ENCODE assay signal across 37 cellular contexts in the genomic region with DNA sequence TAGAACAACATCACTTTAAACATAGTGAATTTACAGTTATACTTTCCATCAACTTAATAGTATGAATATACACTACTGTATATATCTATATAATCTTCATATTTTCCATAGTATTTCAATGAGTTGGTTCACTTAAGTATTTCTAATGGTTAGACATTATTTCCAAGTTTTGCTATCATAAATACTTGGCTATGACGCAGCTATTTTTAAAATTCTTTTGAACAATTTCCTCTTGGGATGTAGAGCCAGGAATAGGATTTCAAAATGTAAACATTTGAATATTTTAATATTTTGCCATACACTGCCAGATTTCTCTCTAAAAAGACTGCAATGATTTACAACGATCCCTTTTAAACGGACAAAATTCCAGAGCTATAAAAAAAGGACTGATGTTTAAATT.
"Had no signal": no experiment of that assay in that cellular context is flagged by ENCODE, and none has a peak within 500 bp of the region (broad histone marks: within the 10 kb centered on the region; RNA-seq: fewer than 3 reads in every experiment).

No MANE protein-coding gene starts in this region.

- H3K4me1 Mint-ChIP-seq: activated B cell treated with CpG ODN at 0.5 μM for 24 hours; activated CD4-positive, alpha-beta T cell treated with anti-CD3 and anti-CD28 coated beads, Interleukin-2, amount 10 ng/mL, durations not matched to agents 24 days and 14 days; activated T-helper 17 cell treated with anti-CD3 and anti-CD28 coated beads, Interleukin-2, amount 50 U/mL, for 72 hours; central memory CD8-positive, alpha-beta T cell had no signal

- H3K4me3 Mint-ChIP-seq: activated B cell treated with CpG ODN at 0.5 μM for 24 hours; activated CD4-positive, alpha-beta memory T cell treated with anti-CD3 and anti-CD28 coated beads for 36 hours; activated CD4-positive, alpha-beta T cell treated with anti-CD3 and anti-CD28 coated beads, Interleukin-2, amount 10 ng/mL, durations not matched to agents 24 days and 14 days; activated CD8-positive, alpha-beta T cell treated with anti-CD3 and anti-CD28 coated beads for 36 hours; activated naive CD4-positive, alpha-beta T cell treated with anti-CD3 and anti-CD28 coated beads for 36 hours; activated naive CD8-positive, alpha-beta T cell treated with anti-CD3 and anti-CD28 coated beads for 36 hours; activated T-cell treated with anti-CD3 and anti-CD28 coated beads, Interleukin-2, amount 50 U/mL, for 4 hours; activated T-cell treated with anti-CD3 and anti-CD28 coated beads, Interleukin-2, amount 50 U/mL, for 72 hours; activated T-helper 1 cell treated with anti-CD3 and anti-CD28 coated beads, Interleukin-12 subunit alpha, Interleukin-12 subunit beta, Interleukin-2, Interleukin-4 antibody, amounts not matched to agents 30 ng/mL and 10 ng/mL and 1 ng/mL, durations not matched to agents 14 hours and 24 hours and 36 hours; activated T-helper 17 cell treated with anti-CD3 and anti-CD28 coated beads, Interleukin-2, amount 50 U/mL, for 72 hours; brain; central memory CD8-positive, alpha-beta T cell; T-helper 1 cell treated with Interleukin-12 subunit alpha and Interleukin-12 subunit beta and Interleukin-4 antibody, amounts not matched to agents 30 μg/mL and 1 μg/mL, for 36 hours; T-helper 2 cell treated with Interferon-gamma antibody and Interleukin-4, amounts not matched to agents 5 μg/mL and 100 μg/mL, for 36 hours had no signal

- FAIRE-seq: bronchial epithelial cell had no signal

- H3K27me3 Mint-ChIP-seq: activated B cell treated with CpG ODN at 0.5 μM for 24 hours; activated CD4-positive, alpha-beta memory T cell treated with anti-CD3 and anti-CD28 coated beads for 36 hours; activated CD4-positive, alpha-beta T cell treated with anti-CD3 and anti-CD28 coated beads, Interleukin-2, amount 10 ng/mL, durations not matched to agents 24 days and 14 days; activated CD8-positive, alpha-beta T cell treated with anti-CD3 and anti-CD28 coated beads for 36 hours; activated naive CD8-positive, alpha-beta T cell treated with anti-CD3 and anti-CD28 coated beads for 36 hours; activated T-helper 17 cell treated with anti-CD3 and anti-CD28 coated beads, Interleukin-2, amount 50 U/mL, for 72 hours; brain; central memory CD8-positive, alpha-beta T cell had no signal

- H3K27ac Mint-ChIP-seq: activated B cell treated with CpG ODN at 0.5 μM for 24 hours; activated CD4-positive, alpha-beta memory T cell treated with anti-CD3 and anti-CD28 coated beads for 36 hours; activated CD4-positive, alpha-beta T cell treated with anti-CD3 and anti-CD28 coated beads, Interleukin-2, amount 10 ng/mL, durations not matched to agents 24 days and 14 days; activated CD8-positive, alpha-beta T cell treated with anti-CD3 and anti-CD28 coated beads for 36 hours; activated naive CD4-positive, alpha-beta T cell treated with anti-CD3 and anti-CD28 coated beads for 36 hours; activated naive CD4-positive, alpha-beta T cell treated with anti-CD3 and anti-CD28 coated beads, Interleukin-2, amount 50 U/mL, for 72 hours; activated naive CD8-positive, alpha-beta T cell treated with anti-CD3 and anti-CD28 coated beads for 36 hours; activated T-cell treated with anti-CD3 and anti-CD28 coated beads, Interleukin-2, amount 50 U/mL, for 72 hours; activated T-helper 1 cell treated with anti-CD3 and anti-CD28 coated beads, Interleukin-12 subunit alpha, Interleukin-12 subunit beta, Interleukin-2, Interleukin-4 antibody, amounts not matched to agents 30 ng/mL and 10 ng/mL and 1 ng/mL, durations not matched to agents 14 hours and 24 hours and 36 hours; activated T-helper 17 cell treated with anti-CD3 and anti-CD28 coated beads, Interleukin-2, amount 50 U/mL, for 72 hours; brain; T-helper 1 cell treated with Interleukin-12 subunit alpha and Interleukin-12 subunit beta and Interleukin-4 antibody, amounts not matched to agents 30 μg/mL and 1 μg/mL, for 36 hours; T-helper 2 cell treated with Interferon-gamma antibody and Interleukin-4, amounts not matched to agents 5 μg/mL and 100 μg/mL, for 36 hours had no signal

- H3K27me3 ChIP-seq: adrenal gland, ascending aorta, cardiac muscle cell had no signal

- H3K9me3 Mint-ChIP-seq: activated B cell treated with CpG ODN at 0.5 μM for 24 hours; activated CD4-positive, alpha-beta memory T cell treated with anti-CD3 and anti-CD28 coated beads for 36 hours; activated CD8-positive, alpha-beta T cell treated with anti-CD3 and anti-CD28 coated beads for 36 hours; activated naive CD4-positive, alpha-beta T cell treated with anti-CD3 and anti-CD28 coated beads for 36 hours; activated naive CD4-positive, alpha-beta T cell treated with anti-CD3 and anti-CD28 coated beads, Interleukin-2, amount 50 U/mL, for 72 hours; activated naive CD8-positive, alpha-beta T cell treated with anti-CD3 and anti-CD28 coated beads for 36 hours; activated T-cell treated with anti-CD3 and anti-CD28 coated beads, Interleukin-2, amount 50 U/mL, for 4 hours; activated T-cell treated with anti-CD3 and anti-CD28 coated beads, Interleukin-2, amount 50 U/mL, for 72 hours; activated T-helper 1 cell treated with anti-CD3 and anti-CD28 coated beads, Interleukin-12 subunit alpha, Interleukin-12 subunit beta, Interleukin-2, Interleukin-4 antibody, amounts not matched to agents 30 ng/mL and 10 ng/mL and 1 ng/mL, durations not matched to agents 14 hours and 24 hours and 36 hours; brain; central memory CD8-positive, alpha-beta T cell; T-helper 1 cell treated with Interleukin-12 subunit alpha and Interleukin-12 subunit beta and Interleukin-4 antibody, amounts not matched to agents 30 μg/mL and 1 μg/mL, for 36 hours had no signal

- H3K27ac ChIP-seq: adrenal gland, ascending aorta, cardiac muscle cell, VCaP had no signal

- H3K36me3 ChIP-seq: adrenal gland, ascending aorta, cardiac muscle cell had no signal

- H3K9me3 ChIP-seq: ascending aorta had no signal

- ATAC-seq: activated CD8-positive, alpha-beta T cell treated with anti-CD3 and anti-CD28 coated beads for 36 hours; activated naive CD4-positive, alpha-beta T cell treated with anti-CD3 and anti-CD28 coated beads, Interleukin-2, amount 50 U/mL, for 72 hours; activated T-cell treated with anti-CD3 and anti-CD28 coated beads, Interleukin-2, amount 50 U/mL, for 4 hours; activated T-cell treated with anti-CD3 and anti-CD28 coated beads, Interleukin-2, amount 50 U/mL, for 72 hours; activated T-helper 17 cell treated with anti-CD3 and anti-CD28 coated beads, Interleukin-2, amount 50 U/mL, for 72 hours had no signal

- DNase-seq: activated B cell treated with CpG ODN at 0.5 μM for 24 hours; activated CD4-positive, alpha-beta memory T cell treated with anti-CD3 and anti-CD28 coated beads for 36 hours; activated CD4-positive, alpha-beta T cell treated with anti-CD3 and anti-CD28 coated beads for 4 hours; activated CD4-positive, alpha-beta T cell treated with anti-CD3 and anti-CD28 coated beads, Interleukin-2, amount 10 ng/mL, durations not matched to agents 24 days and 14 days; activated CD4-positive, alpha-beta T cell treated with anti-CD3 and anti-CD28 coated beads, Interleukin-2, amount 50 U/mL, for 1 hour; activated CD4-positive, alpha-beta T cell treated with anti-CD3 and anti-CD28 coated beads, Interleukin-2, amount 50 U/mL, for 4 hours; activated CD4-positive, CD25-positive, alpha-beta regulatory T cell treated with anti-CD3 and anti-CD28 coated beads, Interleukin-2, amount 50 U/mL, for 72 hours; activated CD8-positive, alpha-beta memory T cell treated with anti-CD3 and anti-CD28 coated beads, Interleukin-2, amount 50 U/mL, for 4 hours; activated CD8-positive, alpha-beta T cell treated with anti-CD3 and anti-CD28 coated beads for 36 hours; activated effector memory CD4-positive, alpha-beta T cell treated with anti-CD3 and anti-CD28 coated beads, Interleukin-2, amount 50 U/mL, for 16 hours; activated gamma-delta T cell treated with Interleukin-2 at 50 U/mL for 16 hours; activated naive CD4-positive, alpha-beta T cell; activated naive CD4-positive, alpha-beta T cell treated with anti-CD3 and anti-CD28 coated beads for 36 hours; activated naive CD4-positive, alpha-beta T cell treated with anti-CD3 and anti-CD28 coated beads, Interleukin-2, amount 50 U/mL, for 16 hours; activated naive CD8-positive, alpha-beta T cell treated with anti-CD3 and anti-CD28 coated beads for 36 hours; activated T-cell treated with anti-CD3 and anti-CD28 coated beads for 4 hours; activated T-cell treated with anti-CD3 and anti-CD28 coated beads, Interleukin-2, amount 50 U/mL, for 1 hour; activated T-cell treated with anti-CD3 and anti-CD28 coated beads, Interleukin-2, amount 50 U/mL, for 4 hours; activated T-cell treated with anti-CD3 and anti-CD28 coated beads, Interleukin-2, amount 50 U/mL, for 72 hours; adrenal gland; amniotic stem cell; caudate nucleus; cerebellar nuclear complex; T-helper 1 cell; T-helper 2 cell; T-helper 9 cell had no signal

- H3K36me3 Mint-ChIP-seq: activated CD4-positive, alpha-beta memory T cell treated with anti-CD3 and anti-CD28 coated beads for 36 hours; brain had no signal

- H3K4me3 ChIP-seq: adrenal gland, ascending aorta, cardiac muscle cell had no signal

- H3K4me1 ChIP-seq: adrenal gland, ascending aorta had no signal
